ENCODE assay signal across 22 cellular contexts in genomic region chr7:43771567-43771966, GRCh38.
"Had no signal": no experiment of that assay in that cellular context is flagged by ENCODE, and none has a peak within 500 bp of the region (broad histone marks: within the 10 kb centered on the region; RNA-seq: fewer than 3 reads in every experiment).

No MANE protein-coding gene starts in this region.

- H3K4me3 Mint-ChIP-seq: activated CD4-positive, alpha-beta memory T cell treated with anti-CD3 and anti-CD28 coated beads, Interleukin-2, amount 10 ng/mL, durations not matched to agents 7 days and 5 days; activated CD4-positive, alpha-beta T cell treated with anti-CD3 and anti-CD28 coated beads, Interleukin-2, amount 10 ng/mL, durations not matched to agents 24 days and 14 days; activated naive CD4-positive, alpha-beta T cell treated with anti-CD3 and anti-CD28 coated beads for 36 hours; activated naive CD8-positive, alpha-beta T cell treated with anti-CD3 and anti-CD28 coated beads, Interleukin-2, amount 10 ng/mL, durations not matched to agents 7 days and 5 days; memory B cell had no signal

- H3K27me3 Mint-ChIP-seq: activated CD4-positive, alpha-beta memory T cell treated with anti-CD3 and anti-CD28 coated beads, Interleukin-2, amount 10 ng/mL, durations not matched to agents 7 days and 5 days; activated CD4-positive, alpha-beta T cell treated with anti-CD3 and anti-CD28 coated beads, Interleukin-2, amount 10 ng/mL, durations not matched to agents 24 days and 14 days; activated naive CD8-positive, alpha-beta T cell treated with anti-CD3 and anti-CD28 coated beads, Interleukin-2, amount 10 ng/mL, durations not matched to agents 7 days and 5 days; memory B cell had no signal

- H3K4me1 ChIP-seq: colonic mucosa, gastroesophageal sphincter, prostate gland had no signal

- H3K27ac ChIP-seq: colonic mucosa, esophagus squamous epithelium, gastroesophageal sphincter, heart left ventricle, prostate gland, spleen, thoracic aorta, upper lobe of left lung had no signal

- H3K27me3 ChIP-seq: colonic mucosa, esophagus squamous epithelium, gastroesophageal sphincter, heart left ventricle, spleen, upper lobe of left lung had no signal

- H3K27ac Mint-ChIP-seq: activated CD4-positive, alpha-beta memory T cell treated with anti-CD3 and anti-CD28 coated beads, Interleukin-2, amount 10 ng/mL, durations not matched to agents 7 days and 5 days; activated CD4-positive, alpha-beta T cell treated with anti-CD3 and anti-CD28 coated beads, Interleukin-2, amount 10 ng/mL, durations not matched to agents 24 days and 14 days; activated naive CD4-positive, alpha-beta T cell treated with anti-CD3 and anti-CD28 coated beads for 36 hours; activated naive CD8-positive, alpha-beta T cell treated with anti-CD3 and anti-CD28 coated beads, Interleukin-2, amount 10 ng/mL, durations not matched to agents 7 days and 5 days; memory B cell had no signal

- DNase-seq: activated CD4-positive, alpha-beta memory T cell treated with anti-CD3 and anti-CD28 coated beads, Interleukin-2, amount 10 ng/mL, durations not matched to agents 7 days and 5 days; activated CD4-positive, alpha-beta T cell treated with anti-CD3 and anti-CD28 coated beads, Interleukin-2, amount 10 ng/mL, durations not matched to agents 24 days and 14 days; activated effector memory CD4-positive, alpha-beta T cell treated with Interleukin-2 at 50 U/mL for 16 hours; activated naive CD4-positive, alpha-beta T cell treated with anti-CD3 and anti-CD28 coated beads for 36 hours; activated naive CD8-positive, alpha-beta T cell treated with anti-CD3 and anti-CD28 coated beads, Interleukin-2, amount 10 ng/mL, durations not matched to agents 7 days and 5 days; activated T-cell treated with anti-CD3 and anti-CD28 coated beads, Interleukin-2, amount 50 U/mL, for 48 hours; amniotic stem cell; colonic mucosa; esophagus squamous epithelium; heart left ventricle; left colon; mucosa of descending colon; spleen; stimulated activated CD4-positive, alpha-beta T cell treated with anti-CD3 and anti-CD28 coated beads, Interleukin-4, amount 100 ng/mL, for 1 hour; stimulated activated naive CD4-positive, alpha-beta T cell treated with Interleukin-2 at 50 U/mL for 16 hours; SW 1271; T-helper 2 cell; upper lobe of left lung had no signal

- H3K4me3 ChIP-seq: colonic mucosa, esophagus squamous epithelium, gastroesophageal sphincter, heart left ventricle, mucosa of descending colon, prostate gland, spleen, thoracic aorta, upper lobe of left lung had no signal

- H3K4me1 Mint-ChIP-seq: activated CD4-positive, alpha-beta memory T cell treated with anti-CD3 and anti-CD28 coated beads, Interleukin-2, amount 10 ng/mL, durations not matched to agents 7 days and 5 days; activated naive CD8-positive, alpha-beta T cell treated with anti-CD3 and anti-CD28 coated beads, Interleukin-2, amount 10 ng/mL, durations not matched to agents 7 days and 5 days; memory B cell had no signal

- ATAC-seq: gastroesophageal sphincter, left colon, mucosa of descending colon had no signal

- H3K9me3 ChIP-seq: colonic mucosa, esophagus squamous epithelium, gastroesophageal sphincter, heart left ventricle, mucosa of descending colon, prostate gland, thoracic aorta, upper lobe of left lung had no signal

- H3K36me3 ChIP-seq: colonic mucosa, prostate gland had no signal
